In genomic region chr17:46979023-46979870, GRCh38 we compare ENCODE assay signal across 8 cellular contexts. TPM values are rescaled to one million over a fixed set of nuclear protein-coding genes. Genes with fewer than 3 reads are reported as not detected.
DNase-seq lines count a peak whose midpoint lies in the region; ATAC-seq and TF ChIP-seq lines count a peak whose summit lies in the region.

TSS of gene RPRML (minus strand) at chr17:46979253. CDS start at chr17:46979007, 246 bp downstream.

- no peaks in the 10 kb centered on the region for H3K36me3 Mint-ChIP-seq in osteocyte (ENCODE audit: unreplicated experiment)

- peak; percentile 70 for DNase-seq in GM03348 (ENCODE audit: low spot score)
- peak; percentile 30 for DNase-seq in NCI-H2196 treated with DMSO at 0.1 percent for 48 hours (lab: John Stamatoyannopoulos, UW; ENCODE audit: unreplicated experiment)
- peak; percentile 52 for DNase-seq in activated T-cell treated with anti-CD3 and anti-CD28 coated beads for 48 hours (ENCODE audit: low read depth)
- peak; percentile 40 for DNase-seq in germinal center (ENCODE audit: low spot score)
- DNase-seq in osteocyte (ENCODE audit: extremely low spot score, unreplicated experiment), result no peak
- no peak for DNase-seq in HPDE6-E6E7 (ENCODE audit: extremely low spot score)

- H3K4me3 Mint-ChIP-seq in osteocyte (ENCODE audit: unreplicated experiment), result peak within 1 kb of the TSS; percentile 76

- H3K27ac Mint-ChIP-seq in osteocyte (ENCODE audit: unreplicated experiment), result no peak within 1 kb of the TSS

- H3K4me1 Mint-ChIP-seq in osteocyte (ENCODE audit: unreplicated experiment), result peaks cover 10% of the 10 kb centered on the region

- no peak for TF ChIP-seq CTCF in osteocyte (IDR thresholded peaks at IDR 0.05)

- peaks cover 53% of the 10 kb centered on the region for H3K27me3 Mint-ChIP-seq in osteocyte (ENCODE audit: unreplicated experiment)

- peaks cover 4% of the 10 kb centered on the region for H3K9me3 Mint-ChIP-seq in osteocyte (ENCODE audit: unreplicated experiment)

- no peak for ATAC-seq in HG03159 (IDR thresholded peaks at IDR 0.05; ENCODE audit: unreplicated experiment)
- ATAC-seq in GM18909 (IDR thresholded peaks at IDR 0.05; ENCODE audit: poor library complexity, unreplicated experiment), result no peak

RNA-seq across cellular contexts. Expression of gene RPRML, which starts in this region (rescaled TPM):
- not detected in 2 replicates for total RNA-seq in osteocyte

Comparison
In these comparisons a context has a peak if more than half of its experiments do, and no peak if none do; other contexts are left out.
1. DNase-seq: peak in GM03348 (single experiment), NCI-H2196 treated with DMSO at 0.1 percent for 48 hours (single experiment), activated T-cell treated with anti-CD3 and anti-CD28 coated beads for 48 hours (single experiment) and germinal center (single experiment); none in osteocyte (single experiment) and HPDE6-E6E7 (single experiment).